ENCODE assay signal across 9 cellular contexts in genomic region chr15:69979269-69979668, GRCh38.
DNase-seq lines count a peak whose midpoint lies in the region; ATAC-seq and TF ChIP-seq lines count a peak whose summit lies in the region.
"Had no signal": no experiment of that assay in that cellular context is flagged by ENCODE, and none has a peak within 500 bp of the region (broad histone marks: within the 10 kb centered on the region; RNA-seq: fewer than 3 reads in every experiment).

No MANE protein-coding gene starts in this region.

- peak; percentile 49 for ATAC-seq in HG03521 (IDR thresholded peaks at IDR 0.05; ENCODE audit: unreplicated experiment)
- ATAC-seq in effector memory CD8-positive, alpha-beta T cell (replicated peaks): no peak

- H3K27ac Mint-ChIP-seq in effector memory CD8-positive, alpha-beta T cell: no peak overlapping the region

- no peak overlapping the region for H3K4me3 ChIP-seq in choroid plexus epithelial cell (ENCODE audit: low read depth, low read length)

- peaks cover 4 to 5% of the 10 kb centered on the region in 2 donors for H3K9me3 Mint-ChIP-seq in effector memory CD8-positive, alpha-beta T cell

- H3K4me3 Mint-ChIP-seq in effector memory CD8-positive, alpha-beta T cell: no peak overlapping the region

- TF ChIP-seq CTCF in GM20000 (IDR thresholded peaks at IDR 0.05; ENCODE audit: extremely low read depth, missing control alignments): peak; percentile 76
- TF ChIP-seq CTCF in choroid plexus epithelial cell (conservative IDR thresholded peaks at IDR 0.05; ENCODE audit: low read depth, low read length): no peak

- H3K36me3 Mint-ChIP-seq in effector memory CD8-positive, alpha-beta T cell (ENCODE audit: insufficient read depth): no peaks in the 10 kb centered on the region

- peaks cover 43 to 71% of the 10 kb centered on the region in 2 donors for H3K27me3 Mint-ChIP-seq in effector memory CD8-positive, alpha-beta T cell

- peak; percentile 40 for DNase-seq in EL
- DNase-seq in GM20000 (ENCODE audit: low spot score): peak; percentile 78
- peak; percentile 11 for DNase-seq in choroid plexus epithelial cell (ENCODE audit: low read depth)
- DNase-seq in NCI-H1048 (lab: John Stamatoyannopoulos, UW): no peak
- no peak for DNase-seq in effector memory CD8-positive, alpha-beta T cell
- no peak for DNase-seq in LoVo (ENCODE audit: low spot score)
- DNase-seq in effector CD4-positive, alpha-beta T cell: no peak
- DNase-seq: T1000 had no signal

- H3K4me1 Mint-ChIP-seq in effector memory CD8-positive, alpha-beta T cell (ENCODE audit: low read depth in 2 of 2): peaks cover 0 to 1% of the 10 kb centered on the region in 2 donors

Comparison
In these comparisons a context has a peak if more than half of its experiments do, and no peak if none do; other contexts are left out.
1. DNase-seq: peak in EL (single experiment), GM20000 (single experiment) and choroid plexus epithelial cell (single experiment); none in NCI-H1048 (single experiment), effector memory CD8-positive, alpha-beta T cell (0 of 3), LoVo (single experiment) and effector CD4-positive, alpha-beta T cell (single experiment).